1 cellular context compared by ENCODE assay signal in genomic region chr2:219218279-219219112, GRCh38.
TF ChIP-seq lines count a peak whose summit lies in the region.

Gene ABCB6, minus strand, starts transcription at chr2:219218958. Its CDS starts 285 bp downstream, at chr2:219218673.

TF ChIP-seq in K562, 482 proteins besides CTCF, POLR2A, EP300 and RAD21 (continued from another document and continues in another):
- TF ChIP-seq PREB (CRISPR knock-in tag; IDR thresholded peaks at IDR 0.05) (no peak), IFI16 (CRISPR knock-in tag; IDR thresholded peaks at IDR 0.05) (no peak), ELF2 (CRISPR knock-in tag; IDR thresholded peaks at IDR 0.05) (no peak), KAT2B (IDR thresholded peaks at IDR 0.05; ENCODE audit: low read depth, low read length) (no peak), MED1 (CRISPR knock-in tag; IDR thresholded peaks at IDR 0.05; ENCODE audit: borderline replicate concordance) (no peak), NR4A1 (CRISPR knock-in tag; IDR thresholded peaks at IDR 0.05) (no peak), NR4A1 (tag; IDR thresholded peaks at IDR 0.05) (no peak), ZNF140 (CRISPR knock-in tag; IDR thresholded peaks at IDR 0.05) (no peak), ILK (tag; IDR thresholded peaks at IDR 0.05; ENCODE audit: borderline replicate concordance, low read depth) (no peak), ATF1 (CRISPR knock-in tag; IDR thresholded peaks at IDR 0.05) (no peak), ATF1 (tag; IDR thresholded peaks at IDR 0.05) (peak; percentile 62; the same call in 1 of the 2 replicates), ZNF696 (CRISPR knock-in tag; conservative IDR thresholded peaks at IDR 0.05) (no peak), TRIM28 (IDR thresholded peaks at IDR 0.05) (no peak), ZC3H11A (IDR thresholded peaks at IDR 0.05; ENCODE audit: low read depth, low read length) (no peak), SAFB2 (IDR thresholded peaks at IDR 0.05; ENCODE audit: borderline replicate concordance, low read depth, low read length, severe bottlenecking) (no peak), BMI1 (IDR thresholded peaks at IDR 0.05; ENCODE audit: low read length) (no peak), TBL1XR1 (IDR thresholded peaks at IDR 0.05; ENCODE audit: low read length in 2 of 2) (no peak), CREB3 (tag; conservative IDR thresholded peaks at IDR 0.05; ENCODE audit: low read depth) (no peak), ZNF436 (CRISPR knock-in tag; IDR thresholded peaks at IDR 0.05) (no peak), SMAD3 (CRISPR knock-in tag; conservative IDR thresholded peaks at IDR 0.05) (no peak), SIX5 (IDR thresholded peaks at IDR 0.05; ENCODE audit: borderline replicate concordance in 1 of 2, insufficient read depth in 1 of 2, low read depth in 1 of 2, low read length in 2 of 2) (no peak), LCOR (CRISPR knock-in tag; IDR thresholded peaks at IDR 0.05) (peak; percentile 42; the same call in 1 of the 2 replicates), NUFIP1 (IDR thresholded peaks at IDR 0.05; ENCODE audit: partially characterized antibody) (no peak), FOXA1 (IDR thresholded peaks at IDR 0.05; ENCODE audit: borderline replicate concordance) (no peak), DNMT1 (IDR thresholded peaks at IDR 0.05) (no peak), KLF10 (CRISPR knock-in tag; IDR thresholded peaks at IDR 0.05) (no peak), ZNF551 (CRISPR knock-in tag; IDR thresholded peaks at IDR 0.05) (no peak), NR2C1 (IDR thresholded peaks at IDR 0.05) (no peak), NR2C1 (tag; IDR thresholded peaks at IDR 0.05) (no peak), HDAC6 (IDR thresholded peaks at IDR 0.05; ENCODE audit: low read depth, low read length) (no peak), DPF2 (IDR thresholded peaks at IDR 0.05) (no peak), ZBTB12 (CRISPR knock-in tag; IDR thresholded peaks at IDR 0.05) (no peak), ZNF146 (CRISPR knock-in tag; IDR thresholded peaks at IDR 0.05; ENCODE audit: unreplicated experiment) (no peak), SNRNP70 (optimal IDR thresholded peaks at IDR 0.05; ENCODE audit: low read depth, low read length) (no peak), ARHGAP35 (IDR thresholded peaks at IDR 0.05; ENCODE audit: partially characterized antibody) (no peak), POLR2H (tag; IDR thresholded peaks at IDR 0.05; ENCODE audit: low read depth) (no peak), SIN3A (IDR thresholded peaks at IDR 0.05; ENCODE audit: borderline replicate concordance in 2 of 2, control insufficient read depth in 1 of 2, low read depth in 2 of 2, low read length in 2 of 2) (peak in 1 of 2 experiments; percentile 10; a peak in 1 of 4 replicates), ZNF212 (CRISPR knock-in tag; IDR thresholded peaks at IDR 0.05) (no peak), ZNF445 (CRISPR knock-in tag; IDR thresholded peaks at IDR 0.05; ENCODE audit: low read depth) (no peak), NR2F6 (CRISPR knock-in tag; IDR thresholded peaks at IDR 0.05) (no peak), GATA2 (CRISPR knock-in tag; IDR thresholded peaks at IDR 0.05) (no peak), ZNF23 (CRISPR knock-in tag; IDR thresholded peaks at IDR 0.05) (no peak), PRPF4 (IDR thresholded peaks at IDR 0.05; ENCODE audit: insufficient read depth, low read depth, low read length, poor library complexity, severe bottlenecking) (peak; percentile 34), PATZ1 (CRISPR knock-in tag; IDR thresholded peaks at IDR 0.05; ENCODE audit: borderline replicate concordance) (no peak), MEF2A (IDR thresholded peaks at IDR 0.05; ENCODE audit: control insufficient read depth, low read depth, low read length) (no peak), ZNF76 (CRISPR knock-in tag; IDR thresholded peaks at IDR 0.05; ENCODE audit: borderline replicate concordance) (no peak), FOXO4 (CRISPR knock-in tag; IDR thresholded peaks at IDR 0.05) (no peak), GABPA (tag; conservative IDR thresholded peaks at IDR 0.05; ENCODE audit: low read depth) (no peak), JUN (IDR thresholded peaks at IDR 0.05; ENCODE audit: borderline replicate concordance, low read depth, low read length) (no peak), JUN (CRISPR knock-in tag; IDR thresholded peaks at IDR 0.05; ENCODE audit: borderline replicate concordance) (peak; percentile 44; the same call in 1 of the 2 replicates), ZNF274 (IDR thresholded peaks at IDR 0.05; ENCODE audit: borderline replicate concordance, low read depth, low read length) (no peak), TEAD1 (CRISPR knock-in tag; IDR thresholded peaks at IDR 0.05) (peak in 1 of 2 experiments; percentile 74; a peak in 1 of 4 replicates), ZNF707 (CRISPR knock-in tag; conservative IDR thresholded peaks at IDR 0.05) (no peak), MAX (CRISPR knock-in tag; IDR thresholded peaks at IDR 0.05) (peak; percentile 95), NONO (IDR thresholded peaks at IDR 0.05; ENCODE audit: low read depth in 2 of 2, low read length in 1 of 2) (peak in 1 of 2 experiments; percentile 71; a peak in 2 of 4 replicates), NCOA4 (IDR thresholded peaks at IDR 0.05; ENCODE audit: partially characterized antibody) (no peak), TSC22D4 (tag; IDR thresholded peaks at IDR 0.05) (no peak), DMBX1 (CRISPR knock-in tag; IDR thresholded peaks at IDR 0.05; ENCODE audit: borderline replicate concordance) (no peak), CBX2 (IDR thresholded peaks at IDR 0.05; ENCODE audit: insufficient read depth, low read length, poor library complexity, severe bottlenecking) (no peak), POLR3A (IDR thresholded peaks at IDR 0.05; ENCODE audit: borderline replicate concordance, extremely low read depth, insufficient read depth, insufficient read length) (no peak), XRCC3 (IDR thresholded peaks at IDR 0.05) (no peak), ZNF384 (IDR thresholded peaks at IDR 0.05; ENCODE audit: low read depth, low read length) (no peak), PHB2 (IDR thresholded peaks at IDR 0.05; ENCODE audit: low read depth) (no peak)
- TF ChIP-seq, protein P1, sequence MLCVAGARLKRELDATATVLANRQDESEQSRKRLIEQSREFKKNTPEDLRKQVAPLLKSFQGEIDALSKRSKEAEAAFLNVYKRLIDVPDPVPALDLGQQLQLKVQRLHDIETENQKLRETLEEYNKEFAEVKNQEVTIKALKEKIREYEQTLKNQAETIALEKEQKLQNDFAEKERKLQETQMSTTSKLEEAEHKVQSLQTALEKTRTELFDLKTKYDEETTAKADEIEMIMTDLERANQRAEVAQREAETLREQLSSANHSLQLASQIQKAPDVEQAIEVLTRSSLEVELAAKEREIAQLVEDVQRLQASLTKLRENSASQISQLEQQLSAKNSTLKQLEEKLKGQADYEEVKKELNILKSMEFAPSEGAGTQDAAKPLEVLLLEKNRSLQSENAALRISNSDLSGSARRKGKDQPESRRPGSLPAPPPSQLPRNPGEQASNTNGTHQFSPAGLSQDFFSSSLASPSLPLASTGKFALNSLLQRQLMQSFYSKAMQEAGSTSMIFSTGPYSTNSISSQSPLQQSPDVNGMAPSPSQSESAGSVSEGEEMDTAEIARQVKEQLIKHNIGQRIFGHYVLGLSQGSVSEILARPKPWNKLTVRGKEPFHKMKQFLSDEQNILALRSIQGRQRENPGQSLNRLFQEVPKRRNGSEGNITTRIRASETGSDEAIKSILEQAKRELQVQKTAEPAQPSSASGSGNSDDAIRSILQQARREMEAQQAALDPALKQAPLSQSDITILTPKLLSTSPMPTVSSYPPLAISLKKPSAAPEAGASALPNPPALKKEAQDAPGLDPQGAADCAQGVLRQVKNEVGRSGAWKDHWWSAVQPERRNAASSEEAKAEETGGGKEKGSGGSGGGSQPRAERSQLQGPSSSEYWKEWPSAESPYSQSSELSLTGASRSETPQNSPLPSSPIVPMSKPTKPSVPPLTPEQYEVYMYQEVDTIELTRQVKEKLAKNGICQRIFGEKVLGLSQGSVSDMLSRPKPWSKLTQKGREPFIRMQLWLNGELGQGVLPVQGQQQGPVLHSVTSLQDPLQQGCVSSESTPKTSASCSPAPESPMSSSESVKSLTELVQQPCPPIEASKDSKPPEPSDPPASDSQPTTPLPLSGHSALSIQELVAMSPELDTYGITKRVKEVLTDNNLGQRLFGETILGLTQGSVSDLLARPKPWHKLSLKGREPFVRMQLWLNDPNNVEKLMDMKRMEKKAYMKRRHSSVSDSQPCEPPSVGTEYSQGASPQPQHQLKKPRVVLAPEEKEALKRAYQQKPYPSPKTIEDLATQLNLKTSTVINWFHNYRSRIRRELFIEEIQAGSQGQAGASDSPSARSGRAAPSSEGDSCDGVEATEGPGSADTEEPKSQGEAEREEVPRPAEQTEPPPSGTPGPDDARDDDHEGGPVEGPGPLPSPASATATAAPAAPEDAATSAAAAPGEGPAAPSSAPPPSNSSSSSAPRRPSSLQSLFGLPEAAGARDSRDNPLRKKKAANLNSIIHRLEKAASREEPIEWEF (CRISPR knock-in tag; IDR thresholded peaks at IDR 0.05) = no peak
- TF ChIP-seq, protein P2, sequence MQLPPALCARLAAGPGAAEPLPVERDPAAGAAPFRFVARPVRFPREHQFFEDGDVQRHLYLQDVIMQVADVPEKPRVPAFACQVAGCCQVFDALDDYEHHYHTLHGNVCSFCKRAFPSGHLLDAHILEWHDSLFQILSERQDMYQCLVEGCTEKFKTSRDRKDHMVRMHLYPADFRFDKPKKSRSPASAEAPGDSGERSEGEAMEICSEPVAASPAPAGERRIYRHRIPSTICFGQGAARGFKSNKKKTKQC (CRISPR knock-in tag; IDR thresholded peaks at IDR 0.05) = no peak; the same call in 1 of the 2 replicates
- TF ChIP-seq, protein P3, sequence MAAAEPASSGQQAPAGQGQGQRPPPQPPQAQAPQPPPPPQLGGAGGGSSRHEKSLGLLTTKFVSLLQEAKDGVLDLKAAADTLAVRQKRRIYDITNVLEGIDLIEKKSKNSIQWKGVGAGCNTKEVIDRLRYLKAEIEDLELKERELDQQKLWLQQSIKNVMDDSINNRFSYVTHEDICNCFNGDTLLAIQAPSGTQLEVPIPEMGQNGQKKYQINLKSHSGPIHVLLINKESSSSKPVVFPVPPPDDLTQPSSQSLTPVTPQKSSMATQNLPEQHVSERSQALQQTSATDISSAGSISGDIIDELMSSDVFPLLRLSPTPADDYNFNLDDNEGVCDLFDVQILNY (CRISPR knock-in tag; IDR thresholded peaks at IDR 0.05) = no peak
